In the genomic region with DNA sequence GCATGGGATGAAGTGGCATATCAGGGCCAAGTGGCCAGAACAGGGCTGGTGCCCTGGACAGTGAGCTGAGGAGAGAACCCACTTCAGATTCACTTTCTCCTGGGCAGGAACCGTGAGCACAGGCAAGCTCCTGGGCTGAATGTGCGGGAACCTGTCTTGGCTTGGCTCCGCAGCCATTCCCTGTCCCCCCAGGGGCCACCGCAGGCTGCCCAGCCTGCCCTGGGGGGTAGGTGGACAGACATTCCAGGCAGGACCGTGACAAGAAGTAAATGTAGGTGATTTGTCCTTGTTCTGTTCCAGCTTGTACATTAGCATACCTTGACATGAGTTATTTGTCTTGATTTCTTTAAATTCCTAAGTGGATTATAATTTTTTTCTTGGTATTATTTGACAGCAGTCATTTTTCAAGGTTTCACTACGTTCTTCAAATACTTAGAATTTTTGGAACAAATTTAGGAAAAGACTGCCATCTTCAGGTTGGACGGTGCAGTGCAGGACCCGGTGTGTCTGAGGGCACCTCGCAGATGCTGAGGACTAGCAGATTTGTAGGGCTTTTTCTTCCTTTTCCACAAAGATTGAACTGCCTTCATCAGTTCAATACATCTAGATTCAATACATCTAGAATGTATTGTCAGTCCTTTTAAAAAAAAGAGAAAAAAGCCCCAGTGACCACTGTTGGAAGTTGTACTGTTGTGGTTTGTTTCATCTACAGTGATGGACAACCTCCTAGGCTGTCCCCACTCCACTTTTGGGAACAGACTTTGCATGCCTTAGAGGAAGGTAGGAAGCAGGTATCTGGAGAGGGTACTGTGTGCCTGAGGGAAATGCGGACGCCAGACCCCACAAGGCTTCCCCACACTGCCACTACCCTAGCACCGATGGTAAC, we compare ENCODE assay signal across 8 cellular contexts.
DNase-seq lines count a peak whose midpoint lies in the region; ATAC-seq and TF ChIP-seq lines count a peak whose summit lies in the region.

No MANE protein-coding gene starts in this region.

- H3K4me3 ChIP-seq in AG09309 (ENCODE audit: control insufficient read depth, low read depth, low read length) = no peak overlapping the region
- no peak overlapping the region for H3K4me3 ChIP-seq in WERI-Rb-1 (ENCODE audit: low read depth, low read length)

- H3K27me3 ChIP-seq in WERI-Rb-1 (ENCODE audit: insufficient read depth, low read depth, severe bottlenecking) = no peaks in the 10 kb centered on the region

- no peak overlapping the region for H3K27ac ChIP-seq in WERI-Rb-1

- TF ChIP-seq CTCF in AG09309 (IDR thresholded peaks at IDR 0.05; ENCODE audit: control insufficient read depth, insufficient read depth, low read depth, low read length, missing control alignments) = peak; percentile 83
- TF ChIP-seq CTCF in WERI-Rb-1 (IDR thresholded peaks at IDR 0.05; ENCODE audit: low read depth, low read length) = peak; percentile 51

- no peaks in the 10 kb centered on the region for H3K9me3 ChIP-seq in WERI-Rb-1 (ENCODE audit: severe bottlenecking)

- ATAC-seq in GM18502 (IDR thresholded peaks at IDR 0.05; ENCODE audit: poor library complexity, unreplicated experiment) = peak; percentile 59
- ATAC-seq in GM21576 (IDR thresholded peaks at IDR 0.05; ENCODE audit: unreplicated experiment) = no peak

- DNase-seq in AG09309 (ENCODE audit: low read depth) (no peak), NCI-H1694 (lab: John Stamatoyannopoulos, UW) (peak; percentile 48), WERI-Rb-1 (peak; percentile 47), dermis blood vessel endothelial cell (peak; percentile 75), lung microvascular endothelial cell (ENCODE audit: low read depth in 2 of 2) (peak; percentile 60 to 66)
- DNase-seq in stimulated activated CD8-positive, alpha-beta memory T cell treated with anti-CD3 and anti-CD28 coated beads, Interleukin-4, amount 100 ng/mL, for 48 hours = peak; percentile 81

- peaks cover 68% of the 10 kb centered on the region for H3K36me3 ChIP-seq in WERI-Rb-1
